19 cellular contexts compared by ENCODE assay signal in the genomic region with DNA sequence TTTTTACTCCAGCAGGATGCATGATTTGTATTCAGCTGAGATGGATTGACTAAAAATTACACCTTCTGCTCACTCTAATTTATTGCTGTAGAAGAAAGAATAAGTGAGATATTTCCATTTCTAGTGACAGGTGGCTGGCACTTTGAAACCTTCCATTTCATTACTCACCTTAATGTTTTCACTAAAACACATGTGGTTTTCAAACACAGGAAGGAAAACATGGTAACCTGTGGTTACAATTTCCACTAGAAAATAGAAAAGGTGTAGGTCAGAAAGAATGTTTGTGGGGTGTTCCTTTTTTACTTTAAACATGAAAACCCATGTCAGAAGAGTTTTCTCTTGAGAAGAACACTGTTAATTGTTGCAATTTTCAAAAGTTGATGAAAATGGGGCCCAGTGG. TPM values are rescaled to one million over a fixed set of nuclear protein-coding genes. Genes with fewer than 3 reads are reported as not detected.
A peak's percentile ranks its signal among the peaks of the same experiment; 100 is the strongest.
DNase-seq lines count a peak whose midpoint lies in the region; ATAC-seq and TF ChIP-seq lines count a peak whose summit lies in the region.
"Had no signal": no experiment of that assay in that cellular context is flagged by ENCODE, and none has a peak within 500 bp of the region (broad histone marks: within the 10 kb centered on the region; RNA-seq: fewer than 3 reads in every experiment).

No MANE protein-coding gene starts in this region.

- DNase-seq in activated CD4-positive, alpha-beta T cell treated with anti-CD3 and anti-CD28 coated beads for 36 hours, result no peak
- no peak for DNase-seq in activated CD4-positive, alpha-beta T cell treated with anti-CD3 and anti-CD28 coated beads for 4 hours
- no peak for DNase-seq in activated naive CD8-positive, alpha-beta T cell treated with anti-CD3 and anti-CD28 coated beads for 36 hours
- no peak for DNase-seq in MG63
- DNase-seq: 8988T; NCI-H1436; NCI-H2171 treated with DMSO at 0.1 percent for 48 hours; NCI-H748 treated with DMSO at 0.1 percent for 48 hours; PC-9; stimulated activated CD4-positive, alpha-beta T cell treated with anti-CD3 and anti-CD28 coated beads, Interleukin-4, amount 100 ng/mL, for 4 hours had no signal

- H3K4me3 Mint-ChIP-seq in activated CD4-positive, alpha-beta T cell treated with anti-CD3 and anti-CD28 coated beads for 36 hours, result peak overlapping the region; percentile 16
- H3K4me3 Mint-ChIP-seq in activated naive CD8-positive, alpha-beta T cell treated with anti-CD3 and anti-CD28 coated beads for 36 hours, result peak overlapping the region; percentile 55
- H3K4me3 Mint-ChIP-seq: nephron had no signal

- POLR2A ChIA-PET in activated CD4-positive, alpha-beta T cell treated with anti-CD3 and anti-CD28 coated beads for 36 hours (lab: Charles Lee), result interaction anchor here (1.2 to 1.8 kb wide), 2 partner anchors 9 to 15 kb away, joined by 4 to 8 read pairs; no protein-coding TSS in a partner anchor

- H4K20me1 ChIP-seq in Loucy (ENCODE audit: insufficient read depth, low read length, poor library complexity, severe bottlenecking), result no peaks in the 10 kb centered on the region

- intact Hi-C loops in activated CD4-positive, alpha-beta T cell treated with anti-CD3 and anti-CD28 coated beads for 36 hours (cut with DNase I, micrococcal nuclease), result loop anchor here (1.0 to 10.0 kb wide), 6 partner anchors 9 to 540 kb away; no protein-coding TSS in a partner anchor

- H3K9me3 ChIP-seq in Loucy (ENCODE audit: insufficient read depth, low read depth, low read length) (no peaks in the 10 kb centered on the region), neutrophil (no peaks in the 10 kb centered on the region), MG63 (no peaks in the 10 kb centered on the region)
- H3K9me3 ChIP-seq: prostate gland, thoracic aorta had no signal

- peak overlapping the region; percentile 87 for H3K27ac Mint-ChIP-seq in activated CD4-positive, alpha-beta T cell treated with anti-CD3 and anti-CD28 coated beads for 36 hours
- H3K27ac Mint-ChIP-seq in activated naive CD8-positive, alpha-beta T cell treated with anti-CD3 and anti-CD28 coated beads for 36 hours, result peak overlapping the region; percentile 98
- H3K27ac Mint-ChIP-seq: nephron had no signal

- H2AFZ ChIP-seq in Loucy (ENCODE audit: low read length), result no peak overlapping the region
- H2AFZ ChIP-seq: hepatocyte, PC-9 had no signal

- H3K4me1 Mint-ChIP-seq in activated CD4-positive, alpha-beta T cell treated with anti-CD3 and anti-CD28 coated beads for 36 hours, result peaks cover 90% of the 10 kb centered on the region
- H3K4me1 Mint-ChIP-seq in activated naive CD8-positive, alpha-beta T cell treated with anti-CD3 and anti-CD28 coated beads for 36 hours, result peaks cover 89% of the 10 kb centered on the region
- H3K4me1 Mint-ChIP-seq: nephron had no signal

- H3K9ac ChIP-seq in Loucy (ENCODE audit: low read depth, low read length, poor library complexity, severe bottlenecking), result peak overlapping the region; percentile 55

- peak overlapping the region; percentile 77 for H3K4me2 ChIP-seq in Loucy (ENCODE audit: low read depth, low read length, poor library complexity, severe bottlenecking)
- H3K4me2 ChIP-seq: hepatocyte, PC-9 had no signal

- H3K36me3 Mint-ChIP-seq in activated CD4-positive, alpha-beta T cell treated with anti-CD3 and anti-CD28 coated beads for 36 hours (ENCODE audit: low read depth), result peaks cover 40% of the 10 kb centered on the region
- H3K36me3 Mint-ChIP-seq in activated naive CD8-positive, alpha-beta T cell treated with anti-CD3 and anti-CD28 coated beads for 36 hours, result peaks cover 67% of the 10 kb centered on the region

- CTCF ChIA-PET in activated CD4-positive, alpha-beta T cell treated with anti-CD3 and anti-CD28 coated beads for 36 hours (lab: Charles Lee), result interaction anchor here (1.1 to 2.8 kb wide), 8 partner anchors 8 to 56 kb away, joined by 3 to 12 read pairs (median 8); partner anchors contain the start of gene PRKCQ

- no peaks in the 10 kb centered on the region for H3K27me3 Mint-ChIP-seq in activated CD4-positive, alpha-beta T cell treated with anti-CD3 and anti-CD28 coated beads for 36 hours
- H3K27me3 Mint-ChIP-seq in activated naive CD8-positive, alpha-beta T cell treated with anti-CD3 and anti-CD28 coated beads for 36 hours, result no peaks in the 10 kb centered on the region

- H3K9me3 Mint-ChIP-seq in activated CD4-positive, alpha-beta T cell treated with anti-CD3 and anti-CD28 coated beads for 36 hours (ENCODE audit: low read depth), result no peaks in the 10 kb centered on the region
- H3K9me3 Mint-ChIP-seq in activated naive CD8-positive, alpha-beta T cell treated with anti-CD3 and anti-CD28 coated beads for 36 hours, result no peaks in the 10 kb centered on the region

- H3K36me3 ChIP-seq in Loucy (ENCODE audit: insufficient read depth, low read length) (no peaks in the 10 kb centered on the region), neutrophil (no peaks in the 10 kb centered on the region), MG63 (no peaks in the 10 kb centered on the region)
- H3K36me3 ChIP-seq: prostate gland, thoracic aorta had no signal

- H3K27ac ChIP-seq in neutrophil, result peak overlapping the region; percentile 4
- H3K27ac ChIP-seq: hepatocyte, PC-9, prostate gland, thoracic aorta had no signal

- H3K9me2 ChIP-seq in Loucy (replicated peaks; ENCODE audit: low read depth, low read length), result no peaks in the 10 kb centered on the region

- no peaks in the 10 kb centered on the region for H3K79me2 ChIP-seq in Loucy (ENCODE audit: insufficient read depth, low read length)
- H3K79me2 ChIP-seq: hepatocyte had no signal

- TF ChIP-seq CTCF in Loucy (conservative IDR thresholded peaks at IDR 0.05; ENCODE audit: low read length) (no peak), neutrophil (IDR thresholded peaks at IDR 0.05) (no peak)

- H3F3A ChIP-seq in Loucy (ENCODE audit: low read depth), result peaks cover 11% of the 10 kb centered on the region; the same call in 1 of the 2 replicates

- peak; percentile 63 for ATAC-seq in activated CD4-positive, alpha-beta T cell treated with anti-CD3 and anti-CD28 coated beads for 36 hours
- no peak for ATAC-seq in HG03159 (IDR thresholded peaks at IDR 0.05; ENCODE audit: unreplicated experiment)
- ATAC-seq in GM21423 (IDR thresholded peaks at IDR 0.05; ENCODE audit: unreplicated experiment), result no peak

- peaks cover 59% of the 10 kb centered on the region for H3K4me1 ChIP-seq in Loucy (ENCODE audit: insufficient read depth, low read length, poor library complexity, severe bottlenecking)
- peaks cover 13 to 15% of the 10 kb centered on the region in 2 experiments for H3K4me1 ChIP-seq in neutrophil (ENCODE audit: control insufficient read depth in 1 of 2, insufficient read depth in 1 of 2, low read depth in 1 of 2, low read length in 1 of 2)
- H3K4me1 ChIP-seq: prostate gland had no signal

- H3K4me3 ChIP-seq in Loucy (ENCODE audit: low read length, poor library complexity, severe bottlenecking) (peak overlapping the region; percentile 57), neutrophil (ENCODE audit: low read depth in 1 of 2, low read length in 1 of 2) (no peak overlapping the region), MG63 (no peak overlapping the region)
- H3K4me3 ChIP-seq: hepatocyte, PC-9, prostate gland, skin epidermis, thoracic aorta had no signal

- no peaks in the 10 kb centered on the region for H3K27me3 ChIP-seq in Loucy (ENCODE audit: insufficient read depth, low read length, poor library complexity, severe bottlenecking)
- no peaks in the 10 kb centered on the region for H3K27me3 ChIP-seq in neutrophil
- peaks cover 12% of the 10 kb centered on the region for H3K27me3 ChIP-seq in MG63
- H3K27me3 ChIP-seq: hepatocyte had no signal

RNA-seq across cellular contexts. Expression of gene PRKCQ, which starts 12.0 kb away (rescaled TPM):
- 10 to 100 TPM; 32.9 to 39.0 TPM for total RNA-seq in activated CD4-positive, alpha-beta T cell treated with anti-CD3 and anti-CD28 coated beads for 36 hours
- 10 to 100 TPM; 44.9 to 45.9 TPM for total RNA-seq in activated naive CD8-positive, alpha-beta T cell treated with anti-CD3 and anti-CD28 coated beads for 36 hours
- 0.05 and 0.16 TPM in 2 replicates for total RNA-seq in MG63 (2014; rRNA removed; shearing (Covaris generic); ENCODE audit: low replicate concordance)

Comparison
In these comparisons a context has a peak if more than half of its experiments do, and no peak if none do; other contexts are left out.
1. RNA of gene PRKCQ, which starts 12.0 kb away (total RNA-seq): 44.9 to 45.9 TPM in activated naive CD8-positive, alpha-beta T cell treated with anti-CD3 and anti-CD28 coated beads for 36 hours and 32.9 to 39.0 TPM in activated CD4-positive, alpha-beta T cell treated with anti-CD3 and anti-CD28 coated beads for 36 hours; 0.05 to 0.16 TPM in MG63; every median in the first group is over 10 times any median in the second.